ENCODE assay signal across 13 cellular contexts in genomic region chr1:116122955-116123757, GRCh38. TPM values are rescaled to one million over a fixed set of nuclear protein-coding genes. Genes with fewer than 3 reads are reported as not detected.
A peak's percentile ranks its signal among the peaks of the same experiment; 100 is the strongest.
DNase-seq lines count a peak whose midpoint lies in the region; ATAC-seq and TF ChIP-seq lines count a peak whose summit lies in the region.
"Had no signal": no experiment of that assay in that cellular context is flagged by ENCODE, and none has a peak within 500 bp of the region (broad histone marks: within the 10 kb centered on the region; RNA-seq: fewer than 3 reads in every experiment).

No MANE protein-coding gene starts in this region.

- H3K27ac ChIP-seq in SJSA1 (no peak overlapping the region), WERI-Rb-1 (no peak overlapping the region)
- H3K27ac ChIP-seq: heart left ventricle had no signal

- no peak for TF ChIP-seq CTCF in WERI-Rb-1 (IDR thresholded peaks at IDR 0.05; ENCODE audit: low read depth, low read length)

- DNase-seq in GM04503 (ENCODE audit: low read depth) (peak; percentile 87), SJSA1 (ENCODE audit: low read depth in 1 of 2, low spot score in 2 of 2) (peak; percentile 42 to 71), fibroblast of the conjunctiva (ENCODE audit: low read depth) (peak; percentile 93), renal cortical epithelial cell (ENCODE audit: low read depth) (peak; percentile 99), WERI-Rb-1 (no peak), NCI-H345 (lab: John Stamatoyannopoulos, UW) (no peak)
- no peak for DNase-seq in activated CD8-positive, alpha-beta memory T cell treated with anti-CD3 and anti-CD28 coated beads, Interleukin-2, amount 50 U/mL, for 48 hours
- DNase-seq: activated B cell treated with CpG ODN at 0.5 μM for 24 hours; heart left ventricle; NCI-H82; stimulated activated CD8-positive, alpha-beta memory T cell treated with anti-CD3 and anti-CD28 coated beads, Interleukin-4, amount 100 ng/mL, for 48 hours had no signal

- H3K9me3 ChIP-seq in SJSA1 (replicated peaks) (no peaks in the 10 kb centered on the region), WERI-Rb-1 (ENCODE audit: severe bottlenecking) (no peaks in the 10 kb centered on the region)
- H3K9me3 ChIP-seq: heart left ventricle had no signal

- no peak overlapping the region for H3K4me3 ChIP-seq in SJSA1
- H3K4me3 ChIP-seq in WERI-Rb-1 (ENCODE audit: low read depth, low read length): no peak overlapping the region
- H3K4me3 ChIP-seq: heart left ventricle had no signal

- H3K36me3 ChIP-seq in SJSA1 (no peaks in the 10 kb centered on the region), WERI-Rb-1 (no peaks in the 10 kb centered on the region)
- H3K36me3 ChIP-seq: heart left ventricle had no signal

- ATAC-seq in HG03469 (IDR thresholded peaks at IDR 0.05; ENCODE audit: unreplicated experiment): no peak
- ATAC-seq: activated naive CD4-positive, alpha-beta T cell treated with anti-CD3 and anti-CD28 coated beads, Interleukin-2, amount 50 U/mL, for 72 hours had no signal

- H3K27me3 ChIP-seq in SJSA1 (replicated peaks) (peaks cover 2% of the 10 kb centered on the region), WERI-Rb-1 (ENCODE audit: insufficient read depth, low read depth, severe bottlenecking) (no peaks in the 10 kb centered on the region)
- H3K27me3 ChIP-seq: heart left ventricle had no signal

- 0 out of 2 replicates have a peak, but pooled peaks cover 3% of the 10 kb centered on the region for H3K4me1 ChIP-seq in SJSA1 (replicated peaks)

RNA-seq across cellular contexts. Expression of gene MAB21L3, which starts 12.0 kb away (rescaled TPM):
- not detected in 2 replicates for total RNA-seq in SJSA1 (2014; rRNA removed; shearing (Covaris generic))
- total RNA-seq in renal cortical epithelial cell: 6.9 and 11.1 TPM in 2 replicates
- total RNA-seq: activated B cell treated with CpG ODN at 0.5 μM for 24 hours; activated naive CD4-positive, alpha-beta T cell treated with anti-CD3 and anti-CD28 coated beads, Interleukin-2, amount 50 U/mL, for 72 hours had no signal

Comparison
In these comparisons a context has a peak if more than half of its experiments do, and no peak if none do; other contexts are left out.
1. DNase-seq: peak in GM04503 (single experiment), SJSA1 (2 of 2), fibroblast of the conjunctiva (single experiment) and renal cortical epithelial cell (single experiment); none in WERI-Rb-1 (single experiment), activated CD8-positive, alpha-beta memory T cell treated with anti-CD3 and anti-CD28 coated beads, Interleukin-2, amount 50 U/mL, for 48 hours (single experiment) and NCI-H345 (single experiment).